In genomic region chr20:10063482-10063881, GRCh38 we compare ENCODE assay signal across 30 cellular contexts.
"Had no signal": no experiment of that assay in that cellular context is flagged by ENCODE, and none has a peak within 500 bp of the region (broad histone marks: within the 10 kb centered on the region; RNA-seq: fewer than 3 reads in every experiment).

No MANE protein-coding gene starts in this region.

- H3K4me3 Mint-ChIP-seq: activated CD4-positive, alpha-beta memory T cell treated with anti-CD3 and anti-CD28 coated beads, Interleukin-2, amount 10 ng/mL, durations not matched to agents 7 days and 5 days; activated CD4-positive, alpha-beta T cell treated with anti-CD3 and anti-CD28 coated beads, Interleukin-2, amount 10 ng/mL, durations not matched to agents 7 days and 5 days; activated naive CD8-positive, alpha-beta T cell; activated T-cell treated with anti-CD3 and anti-CD28 coated beads, Interleukin-2, amount 50 U/mL, for 4 hours; activated T-helper 17 cell treated with anti-CD3 and anti-CD28 coated beads, Interleukin-2, amount 50 U/mL, for 72 hours; brain; T-helper 17 cell; T-helper 2 cell treated with Interferon-gamma antibody and Interleukin-4, amounts not matched to agents 5 μg/mL and 100 μg/mL, for 36 hours had no signal

- H3K27me3 ChIP-seq: ascending aorta, breast epithelium, cardiac muscle cell, colonic mucosa, gastroesophageal sphincter had no signal

- H3K4me1 Mint-ChIP-seq: activated CD4-positive, alpha-beta memory T cell treated with anti-CD3 and anti-CD28 coated beads, Interleukin-2, amount 10 ng/mL, durations not matched to agents 7 days and 5 days; activated CD4-positive, alpha-beta T cell treated with anti-CD3 and anti-CD28 coated beads, Interleukin-2, amount 10 ng/mL, durations not matched to agents 7 days and 5 days; activated T-helper 17 cell treated with anti-CD3 and anti-CD28 coated beads, Interleukin-2, amount 50 U/mL, for 72 hours; T-helper 17 cell had no signal

- H3K27ac ChIP-seq: ascending aorta, breast epithelium, cardiac muscle cell, colonic mucosa, epithelial cell of prostate, esophagus squamous epithelium, gastroesophageal sphincter had no signal

- H3K36me3 Mint-ChIP-seq: brain had no signal

- DNase-seq: activated CD4-positive, alpha-beta memory T cell treated with anti-CD3 and anti-CD28 coated beads, Interleukin-2, amount 10 ng/mL, durations not matched to agents 7 days and 5 days; activated CD4-positive, alpha-beta T cell treated with anti-CD3 and anti-CD28 coated beads for 1 hour; activated CD4-positive, alpha-beta T cell treated with anti-CD3 and anti-CD28 coated beads for 4 hours; activated CD4-positive, alpha-beta T cell treated with anti-CD3 and anti-CD28 coated beads, Interleukin-2, amount 10 ng/mL, durations not matched to agents 7 days and 5 days; activated CD4-positive, alpha-beta T cell treated with anti-CD3 and anti-CD28 coated beads, Interleukin-2, amount 50 U/mL, for 4 hours; activated CD8-positive, alpha-beta memory T cell treated with anti-CD3 and anti-CD28 coated beads, Interleukin-2, amount 50 U/mL, for 48 hours; activated effector memory CD4-positive, alpha-beta T cell treated with Interleukin-2 at 50 U/mL for 16 hours; activated gamma-delta T cell treated with Interleukin-2 at 50 U/mL for 16 hours; activated naive CD4-positive, alpha-beta T cell treated with anti-CD3 and anti-CD28 coated beads, Interleukin-2, amount 50 U/mL, for 16 hours; activated naive CD4-positive, alpha-beta T cell treated with Interleukin-2 at 50 U/mL for 16 hours; activated T-cell treated with anti-CD3 and anti-CD28 coated beads, Interleukin-2, amount 50 U/mL, for 4 hours; central memory CD4-positive, alpha-beta T cell; cerebellar nuclear complex; colonic mucosa; effector CD8-positive, alpha-beta T cell; esophagus squamous epithelium; foreskin melanocyte; head of caudate nucleus; T-helper 1 cell; T-helper 17 cell; T1000 had no signal

- H3K4me3 ChIP-seq: ascending aorta, breast epithelium, cardiac muscle cell, colonic mucosa, esophagus squamous epithelium, gastroesophageal sphincter had no signal

- ATAC-seq: activated T-cell treated with anti-CD3 and anti-CD28 coated beads, Interleukin-2, amount 50 U/mL, for 4 hours; activated T-helper 17 cell treated with anti-CD3 and anti-CD28 coated beads, Interleukin-2, amount 50 U/mL, for 72 hours; gastroesophageal sphincter; T-helper 17 cell had no signal

- H3K27ac Mint-ChIP-seq: activated CD4-positive, alpha-beta memory T cell treated with anti-CD3 and anti-CD28 coated beads, Interleukin-2, amount 10 ng/mL, durations not matched to agents 7 days and 5 days; activated CD4-positive, alpha-beta T cell treated with anti-CD3 and anti-CD28 coated beads, Interleukin-2, amount 10 ng/mL, durations not matched to agents 7 days and 5 days; activated naive CD8-positive, alpha-beta T cell; activated T-helper 17 cell treated with anti-CD3 and anti-CD28 coated beads, Interleukin-2, amount 50 U/mL, for 72 hours; brain; T-helper 17 cell; T-helper 2 cell treated with Interferon-gamma antibody and Interleukin-4, amounts not matched to agents 5 μg/mL and 100 μg/mL, for 36 hours had no signal

- H3K36me3 ChIP-seq: ascending aorta, breast epithelium, cardiac muscle cell, colonic mucosa, esophagus squamous epithelium, gastroesophageal sphincter had no signal

- H3K4me1 ChIP-seq: ascending aorta, breast epithelium, colonic mucosa, esophagus squamous epithelium had no signal

- H3K9me3 Mint-ChIP-seq: activated CD4-positive, alpha-beta memory T cell treated with anti-CD3 and anti-CD28 coated beads, Interleukin-2, amount 10 ng/mL, durations not matched to agents 7 days and 5 days; activated CD4-positive, alpha-beta T cell treated with anti-CD3 and anti-CD28 coated beads, Interleukin-2, amount 10 ng/mL, durations not matched to agents 7 days and 5 days; activated T-helper 17 cell treated with anti-CD3 and anti-CD28 coated beads, Interleukin-2, amount 50 U/mL, for 72 hours; T-helper 2 cell treated with Interferon-gamma antibody and Interleukin-4, amounts not matched to agents 5 μg/mL and 100 μg/mL, for 36 hours had no signal

- H3K9me3 ChIP-seq: ascending aorta, breast epithelium, colonic mucosa, esophagus squamous epithelium, gastroesophageal sphincter had no signal

- H3K27me3 Mint-ChIP-seq: brain had no signal
